In the genomic region with DNA sequence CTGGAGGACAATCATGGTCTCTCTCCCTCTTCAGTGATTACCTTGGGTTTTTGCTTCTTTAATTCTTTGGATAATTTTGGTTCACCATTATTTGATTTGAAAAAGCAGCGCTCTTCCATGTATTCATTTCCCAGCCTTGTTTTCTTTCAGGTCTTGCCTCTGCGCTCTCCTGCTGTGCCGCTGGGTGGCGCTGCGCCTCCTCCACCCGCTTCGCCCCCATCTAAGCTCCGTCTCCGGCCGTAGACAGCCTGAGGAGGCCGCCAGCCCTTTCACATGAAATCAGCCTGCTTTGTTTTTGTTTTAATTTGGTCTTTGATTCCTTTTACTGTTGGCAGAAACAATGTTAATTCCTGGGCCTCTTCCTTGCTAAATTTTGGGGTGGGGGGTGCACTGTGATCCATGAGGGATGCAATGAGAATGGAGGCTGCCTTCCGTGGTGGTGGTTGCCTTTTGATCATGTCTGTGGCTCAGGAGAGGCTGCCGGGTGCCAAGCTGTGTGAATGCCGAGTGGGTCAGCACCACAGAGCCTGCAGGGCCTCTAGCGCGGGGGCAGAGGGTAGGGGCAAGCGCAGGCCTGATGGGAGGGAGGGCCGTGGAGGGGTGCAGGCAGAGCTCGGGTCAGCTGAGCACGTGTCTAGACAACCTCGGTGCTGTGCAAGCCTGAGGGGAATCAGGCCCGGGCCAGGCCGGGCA, we compare ENCODE assay signal across 1 cellular context.
A peak's percentile ranks its signal among the peaks of the same experiment; 100 is the strongest.
TF ChIP-seq lines count a peak whose summit lies in the region.

No MANE protein-coding gene starts in this region.

TF ChIP-seq in IMR-90, 13 proteins besides CTCF, POLR2A, EP300 and RAD21:
- no peak; the same call in 1 of the 2 replicates for TF ChIP-seq MAZ (IDR thresholded peaks at IDR 0.05; ENCODE audit: borderline replicate concordance, low read depth, low read length)
- TF ChIP-seq RCOR1 (IDR thresholded peaks at IDR 0.05; ENCODE audit: insufficient replicate concordance, low read length): no peak
- TF ChIP-seq SMC3 (IDR thresholded peaks at IDR 0.05; ENCODE audit: low read depth, low read length): peak; percentile 60
TF ChIP-seq in IMR-90: peak in this region for 1.
